16 cellular contexts compared by ENCODE assay signal in genomic region chr22:46455453-46455852, GRCh38.
"Had no signal": no experiment of that assay in that cellular context is flagged by ENCODE, and none has a peak within 500 bp of the region (broad histone marks: within the 10 kb centered on the region; RNA-seq: fewer than 3 reads in every experiment).

No MANE protein-coding gene starts in this region.

- H3K4me1 ChIP-seq: pancreas had no signal

- H3K4me3 ChIP-seq: body of pancreas, left ventricle myocardium inferior, pancreas, upper lobe of left lung had no signal

- FAIRE-seq: islet of Langerhans, pancreas had no signal

- ATAC-seq: body of pancreas; naive thymus-derived CD8-positive, alpha-beta T cell; pancreas; T-helper 17 cell had no signal

- H3K36me3 ChIP-seq: left ventricle myocardium inferior, pancreas, upper lobe of left lung had no signal

- H3K9me3 ChIP-seq: body of pancreas, left ventricle myocardium inferior, pancreas, upper lobe of left lung had no signal

- DNase-seq: activated CD4-positive, alpha-beta T cell treated with anti-CD3 and anti-CD28 coated beads, Interleukin-2, amount 10 ng/mL, durations not matched to agents 24 days and 14 days; activated CD4-positive, CD25-positive, alpha-beta regulatory T cell; activated CD8-positive, alpha-beta memory T cell treated with anti-CD3 and anti-CD28 coated beads for 24 hours; activated gamma-delta T cell treated with Interleukin-2 at 50 U/mL for 16 hours; activated naive CD8-positive, alpha-beta T cell treated with anti-CD3 and anti-CD28 coated beads for 36 hours; amygdala; body of pancreas; effector memory CD4-positive, alpha-beta T cell; left ventricle myocardium inferior; naive thymus-derived CD8-positive, alpha-beta T cell; stimulated activated CD4-positive, alpha-beta T cell treated with anti-CD3 and anti-CD28 coated beads, Interleukin-4, amount 100 ng/mL, for 1 hour; stimulated activated naive CD4-positive, alpha-beta T cell; T-helper 17 cell; upper lobe of left lung had no signal

- H3K27ac ChIP-seq: body of pancreas, left ventricle myocardium inferior, pancreas, upper lobe of left lung had no signal

- H3K27me3 ChIP-seq: body of pancreas, pancreas, upper lobe of left lung had no signal
